20 cellular contexts compared by ENCODE assay signal in the genomic region with DNA sequence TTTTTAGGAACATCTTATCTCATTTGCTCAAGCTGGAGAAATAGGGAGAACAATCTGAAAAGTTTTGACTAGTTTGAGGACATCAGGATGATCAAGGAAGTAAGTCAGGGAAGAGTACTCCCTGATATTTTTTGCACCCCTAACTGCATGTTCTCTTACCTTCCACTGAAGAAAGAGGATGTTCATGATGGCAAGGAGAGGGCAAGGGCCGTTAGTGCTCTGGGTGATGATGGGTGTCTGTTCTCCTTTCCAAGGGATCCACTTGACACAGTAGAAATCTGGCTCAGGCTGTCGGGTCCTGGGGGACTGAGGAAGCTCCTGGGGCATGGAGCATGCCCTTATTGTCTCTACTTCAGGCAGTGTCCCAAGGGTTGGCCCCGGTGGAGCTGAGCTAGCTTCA. TPM values are rescaled to one million over a fixed set of nuclear protein-coding genes. Genes with fewer than 3 reads are reported as not detected.
DNase-seq lines count a peak whose midpoint lies in the region; ATAC-seq and TF ChIP-seq lines count a peak whose summit lies in the region.
"Had no signal": no experiment of that assay in that cellular context is flagged by ENCODE, and none has a peak within 500 bp of the region (broad histone marks: within the 10 kb centered on the region; RNA-seq: fewer than 3 reads in every experiment).

No MANE protein-coding gene starts in this region.

- H3K27ac ChIP-seq in dorsolateral prefrontal cortex = peak overlapping the region in 49 of 59 donors; percentile 4 to 100 (median 96)
- H3K27ac ChIP-seq: C4-2B, WERI-Rb-1 had no signal

- TF ChIP-seq POLR2A in NB4 (IDR thresholded peaks at IDR 0.05; ENCODE audit: extremely low read depth, insufficient read length) = no peak

- no peaks in the 10 kb centered on the region for H3K27me3 ChIP-seq in dorsolateral prefrontal cortex
- H3K27me3 ChIP-seq: heart right ventricle had no signal

- TF ChIP-seq CTCF in NB4 (IDR thresholded peaks at IDR 0.05; ENCODE audit: low read depth, low read length) (no peak), dorsolateral prefrontal cortex (IDR thresholded peaks at IDR 0.05 in 54 of 56, conservative IDR thresholded peaks at IDR 0.05 in 2 of 56; ENCODE audit: low read depth in 1 of 56, partially characterized antibody in 56 of 56) (no peak)

- intact Hi-C loops in dorsolateral prefrontal cortex (cut with DNase I) = loop anchor here in 1 of 2 donors (2.0 kb wide), 1 partner anchor 31 kb away; no protein-coding TSS in a partner anchor

- peak; percentile 38 for DNase-seq in NOMO-1 treated with DMSO at 0.1 percent for 48 hours (lab: John Stamatoyannopoulos, UW; ENCODE audit: unreplicated experiment)
- no peak for DNase-seq in NOMO-1 treated with dmso at 0.1 percent for 144 hours (lab: John Stamatoyannopoulos, UW; ENCODE audit: unreplicated experiment)
- DNase-seq in AML-193 (lab: John Stamatoyannopoulos, UW) = peak; percentile 8 to 53
- DNase-seq in NB4 (ENCODE audit: low read depth) = peak; percentile 35
- no peak for DNase-seq in dorsolateral prefrontal cortex
- DNase-seq in 8988T = no peak
- DNase-seq: activated CD8-positive, alpha-beta T cell treated with anti-CD3 and anti-CD28 coated beads for 36 hours; anterior cingulate cortex; cerebellar nuclear complex; DMS79; endodermal cell; heart right ventricle; naive B cell; NCI-H146; NCI-H774; stimulated activated CD4-positive, alpha-beta T cell treated with anti-CD3 and anti-CD28 coated beads, Interleukin-4, amount 100 ng/mL, for 24 hours; WERI-Rb-1 had no signal

- H3K4me3 ChIP-seq in NB4 (ENCODE audit: low read depth, low read length) = no peak overlapping the region
- peak overlapping the region in 7 of 59 donors; percentile 0 to 95 (median 74) for H3K4me3 ChIP-seq in dorsolateral prefrontal cortex

- ATAC-seq in GM19452 (IDR thresholded peaks at IDR 0.05; ENCODE audit: unreplicated experiment) = no peak
- no peak for ATAC-seq in HG03439 (IDR thresholded peaks at IDR 0.05; ENCODE audit: unreplicated experiment)
- ATAC-seq: activated CD8-positive, alpha-beta T cell treated with anti-CD3 and anti-CD28 coated beads for 36 hours; heart right ventricle had no signal

RNA-seq across cellular contexts. Expression of a gene that starts 4.7 kb away (rescaled TPM):
- total RNA-seq in dorsolateral prefrontal cortex = 10 to 100 TPM; 12.0 to 93.6 (median 37.4) TPM

RNA-seq across cellular contexts. Expression of a gene that starts 6.2 kb away (rescaled TPM):
- total RNA-seq in dorsolateral prefrontal cortex = 10 to 100 TPM; 12.4 to 27.8 (median 20.6) TPM

RNA-seq across cellular contexts. Expression of a gene that starts 19.9 kb away (rescaled TPM):
- 1 to 10 TPM in 7 of 120 experiments, under 1 TPM in 36, not detected in 77; 0.21 to 2.1 (median 0.41) TPM for total RNA-seq in dorsolateral prefrontal cortex
- total RNA-seq: endodermal cell had no signal

RNA-seq across cellular contexts. Expression of a gene that starts 27.4 kb away (rescaled TPM):
- total RNA-seq in dorsolateral prefrontal cortex = 100 to 1,000 TPM in 82 of 120 experiments, 10 to 100 TPM in 38; 57.6 to 381 (median 121) TPM

RNA-seq across cellular contexts. Expression of a gene that starts 34.4 kb away (rescaled TPM):
- total RNA-seq in dorsolateral prefrontal cortex = 1 to 10 TPM in 62 of 120 experiments, under 1 TPM in 58; 0.20 to 4.9 (median 1.1) TPM

Comparison
In these comparisons a context has a peak if more than half of its experiments do, and no peak if none do; other contexts are left out.
1. DNase-seq: peak in NOMO-1 treated with DMSO at 0.1 percent for 48 hours (single experiment), AML-193 (2 of 2) and NB4 (single experiment); none in NOMO-1 treated with dmso at 0.1 percent for 144 hours (single experiment), dorsolateral prefrontal cortex (0 of 10) and 8988T (single experiment).